16 cellular contexts compared by ENCODE assay signal in the genomic region with DNA sequence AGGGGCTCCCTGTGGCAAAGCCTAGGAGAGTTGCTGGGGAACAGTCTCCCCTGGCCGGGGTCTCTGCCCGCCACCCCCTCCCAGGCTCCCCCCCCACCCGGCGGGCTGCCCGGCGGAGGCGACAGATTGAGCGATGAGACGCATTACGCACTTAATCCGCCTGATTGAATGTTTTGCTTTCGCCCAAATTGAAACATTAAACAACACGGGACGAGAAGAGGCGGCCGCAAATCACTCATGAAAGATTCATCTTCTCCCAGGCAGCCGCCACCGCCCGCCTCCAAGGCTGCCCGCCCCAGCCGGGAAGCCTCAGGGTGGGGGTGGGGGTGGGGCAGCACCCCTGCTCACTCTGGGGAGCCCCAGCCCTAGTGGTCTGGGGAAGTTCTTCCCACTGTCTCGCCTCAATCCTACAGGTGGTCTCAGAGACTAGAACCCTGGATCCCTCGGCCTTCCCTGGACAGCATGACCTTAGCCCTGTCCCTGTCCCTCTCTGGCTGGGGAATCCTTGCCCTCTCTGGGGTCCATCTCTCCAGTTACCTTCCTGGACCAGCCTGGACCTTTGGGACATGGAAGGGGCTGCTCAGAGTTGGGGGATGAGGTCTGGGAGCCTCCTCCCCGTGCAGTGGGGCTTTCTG. TPM values are rescaled to one million over a fixed set of nuclear protein-coding genes. Genes with fewer than 3 reads are reported as not detected.
DNase-seq lines count a peak whose midpoint lies in the region; ATAC-seq and TF ChIP-seq lines count a peak whose summit lies in the region.
"Had no signal": no experiment of that assay in that cellular context is flagged by ENCODE, and none has a peak within 500 bp of the region (broad histone marks: within the 10 kb centered on the region; RNA-seq: fewer than 3 reads in every experiment).

No MANE protein-coding gene starts in this region.

- TF ChIP-seq CTCF in WERI-Rb-1 (IDR thresholded peaks at IDR 0.05; ENCODE audit: low read depth, low read length) (no peak), heart left ventricle (IDR thresholded peaks at IDR 0.05) (no peak)

- H3K4me2 ChIP-seq in skeletal muscle satellite cell (ENCODE audit: low read length) = peak overlapping the region; percentile 59

- H3K9me3 ChIP-seq in WERI-Rb-1 (ENCODE audit: severe bottlenecking) = no peaks in the 10 kb centered on the region
- no peaks in the 10 kb centered on the region for H3K9me3 ChIP-seq in skeletal muscle satellite cell (replicated peaks; ENCODE audit: low read length)
- H3K9me3 ChIP-seq in heart left ventricle = no peaks in the 10 kb centered on the region
- H3K9me3 ChIP-seq: ascending aorta, SJSA1, vagina had no signal

- CTCF ChIA-PET in activated naive CD4-positive, alpha-beta T cell treated with anti-CD3 and anti-CD28 coated beads, Interleukin-2, amount 10 ng/mL, durations not matched to agents 7 days and 5 days (lab: Charles Lee) = interaction anchor here (0.6 kb wide), 1 partner anchor 50 kb away, joined by 3 read pairs; no protein-coding TSS in a partner anchor

- H3K4me1 ChIP-seq in skeletal muscle satellite cell (ENCODE audit: control insufficient read depth, insufficient read depth, low read length) (peaks cover 24% of the 10 kb centered on the region), heart left ventricle (peaks cover 0 to 13% (median 3%) of the 10 kb centered on the region in 12 donors)

- H3K27me3 ChIP-seq in WERI-Rb-1 (ENCODE audit: insufficient read depth, low read depth, severe bottlenecking) (no peaks in the 10 kb centered on the region), skeletal muscle satellite cell (ENCODE audit: control insufficient read depth, insufficient read depth, low read length) (peaks cover 44% of the 10 kb centered on the region), heart left ventricle (peaks cover 18 to 77% (median 54%) of the 10 kb centered on the region in 9 donors)

- peaks cover 2% of the 10 kb centered on the region for H3K36me3 Mint-ChIP-seq in activated naive CD4-positive, alpha-beta T cell treated with anti-CD3 and anti-CD28 coated beads, Interleukin-2, amount 10 ng/mL, durations not matched to agents 7 days and 5 days

- no peak for ATAC-seq in heart left ventricle

- H3K27me3 Mint-ChIP-seq in activated naive CD4-positive, alpha-beta T cell treated with anti-CD3 and anti-CD28 coated beads, Interleukin-2, amount 10 ng/mL, durations not matched to agents 7 days and 5 days = peaks cover 86% of the 10 kb centered on the region

- peak; percentile 47 for DNase-seq in activated naive CD4-positive, alpha-beta T cell treated with Interleukin-2 at 50 U/mL for 16 hours
- DNase-seq in activated naive CD4-positive, alpha-beta T cell treated with anti-CD3 and anti-CD28 coated beads, Interleukin-2, amount 10 ng/mL, durations not matched to agents 7 days and 5 days = no peak
- peak; percentile 62 for DNase-seq in WERI-Rb-1
- DNase-seq in heart left ventricle = no peak
- DNase-seq in dedifferentiated amniotic fluid mesenchymal stem cell (ENCODE audit: extremely low spot score) = no peak
- DNase-seq: activated T-cell treated with anti-CD3 and anti-CD28 coated beads for 4 hours, DMS79, dorsolateral prefrontal cortex, NCI-H2081 treated with DMSO at 0.1 percent for 48 hours had no signal

- H3K4me3 Mint-ChIP-seq in activated naive CD4-positive, alpha-beta T cell treated with anti-CD3 and anti-CD28 coated beads, Interleukin-2, amount 10 ng/mL, durations not matched to agents 7 days and 5 days = no peak overlapping the region

- H3K4me1 Mint-ChIP-seq in activated naive CD4-positive, alpha-beta T cell treated with anti-CD3 and anti-CD28 coated beads, Interleukin-2, amount 10 ng/mL, durations not matched to agents 7 days and 5 days = peaks cover 25% of the 10 kb centered on the region

- peak overlapping the region; percentile 29 for H3K4me3 ChIP-seq in WERI-Rb-1 (ENCODE audit: low read depth, low read length)
- no peak overlapping the region for H3K4me3 ChIP-seq in skeletal muscle satellite cell (ENCODE audit: low read length)
- no peak overlapping the region for H3K4me3 ChIP-seq in heart left ventricle
- H3K4me3 ChIP-seq: ascending aorta, dorsolateral prefrontal cortex, SJSA1, vagina had no signal

- WGBS in heart left ventricle, 4 donors = 22 to 29% (median 23%) methylated on average over 9 to 24 of the region's 24 CpGs

- H3K27ac ChIP-seq in WERI-Rb-1 (peak overlapping the region; percentile 60), heart left ventricle (no peak overlapping the region)
- H3K27ac ChIP-seq: ascending aorta, dorsolateral prefrontal cortex, SJSA1, vagina had no signal

- H3K36me3 ChIP-seq in WERI-Rb-1 = no peaks in the 10 kb centered on the region
- no peaks in the 10 kb centered on the region for H3K36me3 ChIP-seq in skeletal muscle satellite cell (ENCODE audit: insufficient read depth, low read length)
- no peaks in the 10 kb centered on the region for H3K36me3 ChIP-seq in heart left ventricle
- H3K36me3 ChIP-seq: ascending aorta, SJSA1, vagina had no signal

- intact Hi-C loops in heart left ventricle (cut with DNase I) = loop anchor here in 3 of 10 donors (2.0 to 5.0 kb wide), 2 partner anchors 63 to 64 kb away; no protein-coding TSS in a partner anchor

- TF ChIP-seq POLR2A in heart left ventricle (IDR thresholded peaks at IDR 0.05) = no peak

- H3K27ac Mint-ChIP-seq in activated naive CD4-positive, alpha-beta T cell treated with anti-CD3 and anti-CD28 coated beads, Interleukin-2, amount 10 ng/mL, durations not matched to agents 7 days and 5 days = no peak overlapping the region

- no peak overlapping the region for H3K9ac ChIP-seq in skeletal muscle satellite cell (ENCODE audit: low read depth, low read length)

- H3K9me3 Mint-ChIP-seq in activated naive CD4-positive, alpha-beta T cell treated with anti-CD3 and anti-CD28 coated beads, Interleukin-2, amount 10 ng/mL, durations not matched to agents 7 days and 5 days = no peaks in the 10 kb centered on the region

RNA-seq across cellular contexts. Expression of a gene that starts 7.6 kb away (rescaled TPM):
- under 0.01 TPM in 1 of 2 replicates, not detected in the other for total RNA-seq in skeletal muscle satellite cell (2012; rRNA removed)
- total RNA-seq in heart left ventricle = under 1 TPM in 1 of 9 donors, not detected in 8; 0.13 TPM
- polyA plus RNA-seq in heart left ventricle = not detected
- total RNA-seq: ascending aorta, kidney epithelial cell, MCF 10A, pulmonary artery endothelial cell, SJSA1 had no signal

RNA-seq across cellular contexts. Expression of a gene that starts 23.2 kb away (rescaled TPM):
- 130 and 191 TPM in 2 replicates for total RNA-seq in skeletal muscle satellite cell (2012; rRNA removed)
- total RNA-seq in heart left ventricle = 100 to 1,000 TPM in 3 of 9 donors, 10 to 100 TPM in 6; 43.2 to 128 (median 67.2) TPM
- 100 to 1,000 TPM in 1 of 2 donors, 10 to 100 TPM in 1; 97.2 to 217 TPM for polyA plus RNA-seq in heart left ventricle

RNA-seq across cellular contexts. Expression of a gene that starts 52.9 kb away (rescaled TPM):
- total RNA-seq in skeletal muscle satellite cell (2012; rRNA removed) = 43.9 and 48.3 TPM in 2 replicates
- 10 to 100 TPM; 22.8 to 89.2 (median 27.2) TPM for total RNA-seq in heart left ventricle
- polyA plus RNA-seq in heart left ventricle = 10 to 100 TPM; 32.1 to 44.1 TPM

RNA-seq across cellular contexts. Expression of a gene that starts 58.1 kb away (rescaled TPM):
- total RNA-seq in skeletal muscle satellite cell (2012; rRNA removed) = 0.51 TPM in 1 of 2 replicates, not detected in the other
- 100 to 1,000 TPM; 165 to 414 (median 231) TPM for total RNA-seq in heart left ventricle
- 100 to 1,000 TPM in 1 of 2 donors, 10 to 100 TPM in 1; 48.3 to 117 TPM for polyA plus RNA-seq in heart left ventricle
- total RNA-seq: kidney epithelial cell, MCF 10A, SJSA1 had no signal

RNA-seq across cellular contexts. Expression of a gene that starts 58.8 kb away (rescaled TPM):
- total RNA-seq in skeletal muscle satellite cell (2012; rRNA removed) = not detected in 2 replicates
- under 1 TPM in 3 of 9 donors, not detected in 6; 0.37 to 0.88 (median 0.45) TPM for total RNA-seq in heart left ventricle
- polyA plus RNA-seq in heart left ventricle = under 1 TPM in 1 of 2 donors, not detected in 1; 0.51 TPM
- total RNA-seq: ascending aorta, kidney epithelial cell, MCF 10A, pulmonary artery endothelial cell, vagina had no signal

Comparison
In these comparisons a context has a peak if more than half of its experiments do, and no peak if none do; other contexts are left out.
1. DNase-seq: peak in activated naive CD4-positive, alpha-beta T cell treated with Interleukin-2 at 50 U/mL for 16 hours (single experiment) and WERI-Rb-1 (single experiment); none in activated naive CD4-positive, alpha-beta T cell treated with anti-CD3 and anti-CD28 coated beads, Interleukin-2, amount 10 ng/mL, durations not matched to agents 7 days and 5 days (single experiment), heart left ventricle (0 of 5) and dedifferentiated amniotic fluid mesenchymal stem cell (single experiment).